2 cellular contexts compared by ENCODE assay signal in the genomic region with DNA sequence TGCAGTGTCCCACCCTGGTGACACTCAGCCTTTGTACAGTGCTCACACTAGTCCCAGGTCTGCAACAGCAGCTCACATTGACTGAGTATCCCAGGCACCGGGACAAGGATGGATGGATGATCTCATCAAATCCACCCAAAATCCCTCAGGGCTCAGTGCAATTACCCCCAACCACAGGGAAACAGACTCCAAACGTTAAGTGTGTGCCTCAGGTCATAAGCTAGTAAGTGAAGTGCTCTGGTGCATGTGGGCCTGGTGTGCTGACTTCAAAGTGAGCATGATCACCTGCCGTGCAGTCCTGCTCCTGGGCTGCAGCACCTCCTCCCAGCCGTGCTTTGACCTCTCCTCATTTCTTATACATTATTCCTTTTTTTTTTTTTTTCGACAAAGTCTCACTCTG.
TF ChIP-seq lines count a peak whose summit lies in the region.

No MANE protein-coding gene starts in this region.

TF ChIP-seq in SK-N-SH, 30 proteins besides CTCF, POLR2A, EP300 and RAD21 (continued from another document):
- TF ChIP-seq, protein P1, sequence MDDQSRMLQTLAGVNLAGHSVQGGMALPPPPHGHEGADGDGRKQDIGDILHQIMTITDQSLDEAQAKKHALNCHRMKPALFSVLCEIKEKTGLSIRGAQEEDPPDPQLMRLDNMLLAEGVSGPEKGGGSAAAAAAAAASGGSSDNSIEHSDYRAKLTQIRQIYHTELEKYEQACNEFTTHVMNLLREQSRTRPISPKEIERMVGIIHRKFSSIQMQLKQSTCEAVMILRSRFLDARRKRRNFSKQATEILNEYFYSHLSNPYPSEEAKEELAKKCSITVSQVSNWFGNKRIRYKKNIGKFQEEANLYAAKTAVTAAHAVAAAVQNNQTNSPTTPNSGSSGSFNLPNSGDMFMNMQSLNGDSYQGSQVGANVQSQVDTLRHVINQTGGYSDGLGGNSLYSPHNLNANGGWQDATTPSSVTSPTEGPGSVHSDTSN (IDR thresholded peaks at IDR 0.05): no peak
- TF ChIP-seq RXRA (IDR thresholded peaks at IDR 0.05; ENCODE audit: borderline replicate concordance, low read depth) (no peak), FOSL2 (IDR thresholded peaks at IDR 0.05; ENCODE audit: borderline replicate concordance, low read depth) (no peak), POLR2AphosphoS5 (IDR thresholded peaks at IDR 0.05; ENCODE audit: low read depth, low read length) (no peak), TCF12 (IDR thresholded peaks at IDR 0.05) (no peak), GATA2 (CRISPR knock-in tag; IDR thresholded peaks at IDR 0.05) (no peak), MXI1 (IDR thresholded peaks at IDR 0.05; ENCODE audit: low read depth, low read length) (no peak), EZH2phosphoT487 (IDR thresholded peaks at IDR 0.05; ENCODE audit: borderline replicate concordance, low read depth) (no peak)
- TF ChIP-seq, protein P2, sequence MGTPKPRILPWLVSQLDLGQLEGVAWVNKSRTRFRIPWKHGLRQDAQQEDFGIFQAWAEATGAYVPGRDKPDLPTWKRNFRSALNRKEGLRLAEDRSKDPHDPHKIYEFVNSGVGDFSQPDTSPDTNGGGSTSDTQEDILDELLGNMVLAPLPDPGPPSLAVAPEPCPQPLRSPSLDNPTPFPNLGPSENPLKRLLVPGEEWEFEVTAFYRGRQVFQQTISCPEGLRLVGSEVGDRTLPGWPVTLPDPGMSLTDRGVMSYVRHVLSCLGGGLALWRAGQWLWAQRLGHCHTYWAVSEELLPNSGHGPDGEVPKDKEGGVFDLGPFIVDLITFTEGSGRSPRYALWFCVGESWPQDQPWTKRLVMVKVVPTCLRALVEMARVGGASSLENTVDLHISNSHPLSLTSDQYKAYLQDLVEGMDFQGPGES (IDR thresholded peaks at IDR 0.05; ENCODE audit: low read depth, low read length): no peak
- TF ChIP-seq, protein P3, sequence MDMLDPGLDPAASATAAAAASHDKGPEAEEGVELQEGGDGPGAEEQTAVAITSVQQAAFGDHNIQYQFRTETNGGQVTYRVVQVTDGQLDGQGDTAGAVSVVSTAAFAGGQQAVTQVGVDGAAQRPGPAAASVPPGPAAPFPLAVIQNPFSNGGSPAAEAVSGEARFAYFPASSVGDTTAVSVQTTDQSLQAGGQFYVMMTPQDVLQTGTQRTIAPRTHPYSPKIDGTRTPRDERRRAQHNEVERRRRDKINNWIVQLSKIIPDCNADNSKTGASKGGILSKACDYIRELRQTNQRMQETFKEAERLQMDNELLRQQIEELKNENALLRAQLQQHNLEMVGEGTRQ (IDR thresholded peaks at IDR 0.05; ENCODE audit: borderline replicate concordance, low read depth, low read length): no peak

TF ChIP-seq in SK-N-SH treated with all-trans-retinoic acid at 6 μM for 48 hours, 23 proteins besides CTCF, POLR2A, EP300 and RAD21:
- TF ChIP-seq, protein P4, sequence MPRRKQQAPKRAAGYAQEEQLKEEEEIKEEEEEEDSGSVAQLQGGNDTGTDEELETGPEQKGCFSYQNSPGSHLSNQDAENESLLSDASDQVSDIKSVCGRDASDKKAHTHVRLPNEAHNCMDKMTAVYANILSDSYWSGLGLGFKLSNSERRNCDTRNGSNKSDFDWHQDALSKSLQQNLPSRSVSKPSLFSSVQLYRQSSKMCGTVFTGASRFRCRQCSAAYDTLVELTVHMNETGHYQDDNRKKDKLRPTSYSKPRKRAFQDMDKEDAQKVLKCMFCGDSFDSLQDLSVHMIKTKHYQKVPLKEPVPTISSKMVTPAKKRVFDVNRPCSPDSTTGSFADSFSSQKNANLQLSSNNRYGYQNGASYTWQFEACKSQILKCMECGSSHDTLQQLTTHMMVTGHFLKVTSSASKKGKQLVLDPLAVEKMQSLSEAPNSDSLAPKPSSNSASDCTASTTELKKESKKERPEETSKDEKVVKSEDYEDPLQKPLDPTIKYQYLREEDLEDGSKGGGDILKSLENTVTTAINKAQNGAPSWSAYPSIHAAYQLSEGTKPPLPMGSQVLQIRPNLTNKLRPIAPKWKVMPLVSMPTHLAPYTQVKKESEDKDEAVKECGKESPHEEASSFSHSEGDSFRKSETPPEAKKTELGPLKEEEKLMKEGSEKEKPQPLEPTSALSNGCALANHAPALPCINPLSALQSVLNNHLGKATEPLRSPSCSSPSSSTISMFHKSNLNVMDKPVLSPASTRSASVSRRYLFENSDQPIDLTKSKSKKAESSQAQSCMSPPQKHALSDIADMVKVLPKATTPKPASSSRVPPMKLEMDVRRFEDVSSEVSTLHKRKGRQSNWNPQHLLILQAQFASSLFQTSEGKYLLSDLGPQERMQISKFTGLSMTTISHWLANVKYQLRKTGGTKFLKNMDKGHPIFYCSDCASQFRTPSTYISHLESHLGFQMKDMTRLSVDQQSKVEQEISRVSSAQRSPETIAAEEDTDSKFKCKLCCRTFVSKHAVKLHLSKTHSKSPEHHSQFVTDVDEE (CRISPR knock-in tag; IDR thresholded peaks at IDR 0.05): no peak
- TF ChIP-seq, protein P5, sequence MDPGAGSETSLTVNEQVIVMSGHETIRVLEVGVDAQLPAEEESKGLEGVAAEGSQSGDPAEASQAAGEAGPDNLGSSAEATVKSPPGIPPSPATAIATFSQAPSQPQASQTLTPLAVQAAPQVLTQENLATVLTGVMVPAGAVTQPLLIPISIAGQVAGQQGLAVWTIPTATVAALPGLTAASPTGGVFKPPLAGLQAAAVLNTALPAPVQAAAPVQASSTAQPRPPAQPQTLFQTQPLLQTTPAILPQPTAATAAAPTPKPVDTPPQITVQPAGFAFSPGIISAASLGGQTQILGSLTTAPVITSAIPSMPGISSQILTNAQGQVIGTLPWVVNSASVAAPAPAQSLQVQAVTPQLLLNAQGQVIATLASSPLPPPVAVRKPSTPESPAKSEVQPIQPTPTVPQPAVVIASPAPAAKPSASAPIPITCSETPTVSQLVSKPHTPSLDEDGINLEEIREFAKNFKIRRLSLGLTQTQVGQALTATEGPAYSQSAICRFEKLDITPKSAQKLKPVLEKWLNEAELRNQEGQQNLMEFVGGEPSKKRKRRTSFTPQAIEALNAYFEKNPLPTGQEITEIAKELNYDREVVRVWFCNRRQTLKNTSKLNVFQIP (CRISPR knock-in tag; IDR thresholded peaks at IDR 0.05; ENCODE audit: borderline replicate concordance, low read depth): no peak
- TF ChIP-seq TCF4 (CRISPR knock-in tag; IDR thresholded peaks at IDR 0.05; ENCODE audit: borderline replicate concordance) (no peak), GLIS3 (CRISPR knock-in tag; IDR thresholded peaks at IDR 0.05) (no peak), ARNTL (CRISPR knock-in tag; IDR thresholded peaks at IDR 0.05; ENCODE audit: borderline replicate concordance, low read depth) (no peak), RARB (CRISPR knock-in tag; IDR thresholded peaks at IDR 0.05) (no peak)
